1 cellular context compared by ENCODE assay signal in the genomic region with DNA sequence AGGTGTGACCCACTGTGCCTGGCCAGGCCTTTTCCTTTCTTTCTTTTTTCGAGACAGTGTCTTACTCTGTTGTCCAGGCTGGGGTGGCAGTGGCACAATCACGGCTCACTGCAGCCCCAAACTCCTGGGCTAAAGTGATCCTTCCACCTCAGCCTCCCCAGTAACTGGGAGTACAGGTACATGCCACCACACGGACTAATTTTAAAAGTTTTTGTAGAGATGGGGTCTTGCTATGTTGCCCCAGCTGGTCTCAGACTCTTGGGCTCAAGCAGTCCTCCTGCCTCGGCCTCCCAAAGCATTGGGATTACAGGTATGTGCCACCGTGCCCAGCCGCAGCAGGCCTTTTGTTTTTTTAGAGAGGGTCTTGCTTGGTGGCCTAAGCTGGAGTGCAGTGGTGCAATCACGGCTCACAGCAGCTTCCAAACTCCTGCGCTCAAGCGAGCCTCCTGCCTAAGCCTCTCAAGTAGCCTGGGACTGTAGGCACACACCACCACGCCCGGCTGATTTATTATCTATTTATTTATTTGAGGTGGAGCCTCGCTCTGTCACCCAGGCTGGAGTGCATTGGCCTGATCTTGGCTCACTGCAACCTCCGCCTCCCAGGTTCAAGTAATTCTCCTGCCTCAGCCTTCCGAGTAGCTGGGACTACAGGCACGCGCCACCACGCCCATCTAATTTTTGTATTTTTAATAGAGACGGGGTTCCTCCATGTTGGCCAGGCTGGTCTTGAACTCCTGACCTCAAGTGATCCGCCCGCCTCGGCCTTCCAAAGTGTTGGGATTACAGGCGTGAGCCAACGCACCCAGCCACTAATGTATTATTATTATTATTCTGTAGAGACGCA.
TF ChIP-seq lines count a peak whose summit lies in the region.

No MANE protein-coding gene starts in this region.

TF ChIP-seq in HepG2, 621 proteins besides CTCF, POLR2A, EP300 and RAD21:
- 0 out of 2 replicates have a peak, but pooled peaks have one; percentile 29 for TF ChIP-seq NAIF1 (CRISPR knock-in tag; IDR thresholded peaks at IDR 0.05; ENCODE audit: borderline replicate concordance)
- TF ChIP-seq ZNF121 (CRISPR knock-in tag; IDR thresholded peaks at IDR 0.05): peak; percentile 96
- TF ChIP-seq ZNF160 (CRISPR knock-in tag; IDR thresholded peaks at IDR 0.05): 0 out of 2 replicates have a peak, but pooled peaks have one; percentile 9
- TF ChIP-seq, protein P1, sequence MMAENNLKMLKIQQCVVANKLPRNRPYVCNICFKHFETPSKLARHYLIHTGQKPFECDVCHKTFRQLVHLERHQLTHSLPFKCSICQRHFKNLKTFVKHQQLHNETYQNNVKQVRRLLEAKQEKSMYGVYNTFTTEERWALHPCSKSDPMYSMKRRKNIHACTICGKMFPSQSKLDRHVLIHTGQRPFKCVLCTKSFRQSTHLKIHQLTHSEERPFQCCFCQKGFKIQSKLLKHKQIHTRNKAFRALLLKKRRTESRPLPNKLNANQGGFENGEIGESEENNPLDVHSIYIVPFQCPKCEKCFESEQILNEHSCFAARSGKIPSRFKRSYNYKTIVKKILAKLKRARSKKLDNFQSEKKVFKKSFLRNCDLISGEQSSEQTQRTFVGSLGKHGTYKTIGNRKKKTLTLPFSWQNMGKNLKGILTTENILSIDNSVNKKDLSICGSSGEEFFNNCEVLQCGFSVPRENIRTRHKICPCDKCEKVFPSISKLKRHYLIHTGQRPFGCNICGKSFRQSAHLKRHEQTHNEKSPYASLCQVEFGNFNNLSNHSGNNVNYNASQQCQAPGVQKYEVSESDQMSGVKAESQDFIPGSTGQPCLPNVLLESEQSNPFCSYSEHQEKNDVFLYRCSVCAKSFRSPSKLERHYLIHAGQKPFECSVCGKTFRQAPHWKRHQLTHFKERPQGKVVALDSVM (CRISPR knock-in tag; IDR thresholded peaks at IDR 0.05): peak; percentile 55; the same call in 1 of the 2 replicates
- TF ChIP-seq ZNF563 (CRISPR knock-in tag; IDR thresholded peaks at IDR 0.05): 0 out of 2 replicates have a peak, but pooled peaks have one; percentile 19
- TF ChIP-seq, protein P2, sequence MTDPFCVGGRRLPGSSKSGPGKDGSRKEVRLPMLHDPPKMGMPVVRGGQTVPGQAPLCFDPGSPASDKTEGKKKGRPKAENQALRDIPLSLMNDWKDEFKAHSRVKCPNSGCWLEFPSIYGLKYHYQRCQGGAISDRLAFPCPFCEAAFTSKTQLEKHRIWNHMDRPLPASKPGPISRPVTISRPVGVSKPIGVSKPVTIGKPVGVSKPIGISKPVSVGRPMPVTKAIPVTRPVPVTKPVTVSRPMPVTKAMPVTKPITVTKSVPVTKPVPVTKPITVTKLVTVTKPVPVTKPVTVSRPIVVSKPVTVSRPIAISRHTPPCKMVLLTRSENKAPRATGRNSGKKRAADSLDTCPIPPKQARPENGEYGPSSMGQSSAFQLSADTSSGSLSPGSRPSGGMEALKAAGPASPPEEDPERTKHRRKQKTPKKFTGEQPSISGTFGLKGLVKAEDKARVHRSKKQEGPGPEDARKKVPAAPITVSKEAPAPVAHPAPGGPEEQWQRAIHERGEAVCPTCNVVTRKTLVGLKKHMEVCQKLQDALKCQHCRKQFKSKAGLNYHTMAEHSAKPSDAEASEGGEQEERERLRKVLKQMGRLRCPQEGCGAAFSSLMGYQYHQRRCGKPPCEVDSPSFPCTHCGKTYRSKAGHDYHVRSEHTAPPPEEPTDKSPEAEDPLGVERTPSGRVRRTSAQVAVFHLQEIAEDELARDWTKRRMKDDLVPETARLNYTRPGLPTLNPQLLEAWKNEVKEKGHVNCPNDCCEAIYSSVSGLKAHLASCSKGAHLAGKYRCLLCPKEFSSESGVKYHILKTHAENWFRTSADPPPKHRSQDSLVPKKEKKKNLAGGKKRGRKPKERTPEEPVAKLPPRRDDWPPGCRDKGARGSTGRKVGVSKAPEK (CRISPR knock-in tag; IDR thresholded peaks at IDR 0.05; ENCODE audit: borderline replicate concordance): 0 out of 2 replicates have a peak, but pooled peaks have one; percentile 7
- 0 out of 2 replicates have a peak, but pooled peaks have one; percentile 10 for TF ChIP-seq ZNF333 (CRISPR knock-in tag; IDR thresholded peaks at IDR 0.05; ENCODE audit: borderline replicate concordance)
- peak; percentile 12; the same call in 1 of the 2 replicates for TF ChIP-seq ARNT2 (CRISPR knock-in tag; IDR thresholded peaks at IDR 0.05; ENCODE audit: low read depth)
- TF ChIP-seq, protein P3, sequence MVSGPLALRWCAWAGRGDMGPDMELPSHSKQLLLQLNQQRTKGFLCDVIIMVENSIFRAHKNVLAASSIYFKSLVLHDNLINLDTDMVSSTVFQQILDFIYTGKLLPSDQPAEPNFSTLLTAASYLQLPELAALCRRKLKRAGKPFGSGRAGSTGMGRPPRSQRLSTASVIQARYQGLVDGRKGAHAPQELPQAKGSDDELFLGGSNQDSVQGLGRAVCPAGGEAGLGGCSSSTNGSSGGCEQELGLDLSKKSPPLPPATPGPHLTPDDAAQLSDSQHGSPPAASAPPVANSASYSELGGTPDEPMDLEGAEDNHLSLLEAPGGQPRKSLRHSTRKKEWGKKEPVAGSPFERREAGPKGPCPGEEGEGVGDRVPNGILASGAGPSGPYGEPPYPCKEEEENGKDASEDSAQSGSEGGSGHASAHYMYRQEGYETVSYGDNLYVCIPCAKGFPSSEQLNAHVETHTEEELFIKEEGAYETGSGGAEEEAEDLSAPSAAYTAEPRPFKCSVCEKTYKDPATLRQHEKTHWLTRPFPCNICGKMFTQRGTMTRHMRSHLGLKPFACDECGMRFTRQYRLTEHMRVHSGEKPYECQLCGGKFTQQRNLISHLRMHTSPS (CRISPR knock-in tag; IDR thresholded peaks at IDR 0.05; ENCODE audit: low read depth): 0 out of 2 replicates have a peak, but pooled peaks have one; percentile 11
TF ChIP-seq in HepG2: peak in this region for 9; not testable (repeated sequence) for 612.
